In the genomic region with DNA sequence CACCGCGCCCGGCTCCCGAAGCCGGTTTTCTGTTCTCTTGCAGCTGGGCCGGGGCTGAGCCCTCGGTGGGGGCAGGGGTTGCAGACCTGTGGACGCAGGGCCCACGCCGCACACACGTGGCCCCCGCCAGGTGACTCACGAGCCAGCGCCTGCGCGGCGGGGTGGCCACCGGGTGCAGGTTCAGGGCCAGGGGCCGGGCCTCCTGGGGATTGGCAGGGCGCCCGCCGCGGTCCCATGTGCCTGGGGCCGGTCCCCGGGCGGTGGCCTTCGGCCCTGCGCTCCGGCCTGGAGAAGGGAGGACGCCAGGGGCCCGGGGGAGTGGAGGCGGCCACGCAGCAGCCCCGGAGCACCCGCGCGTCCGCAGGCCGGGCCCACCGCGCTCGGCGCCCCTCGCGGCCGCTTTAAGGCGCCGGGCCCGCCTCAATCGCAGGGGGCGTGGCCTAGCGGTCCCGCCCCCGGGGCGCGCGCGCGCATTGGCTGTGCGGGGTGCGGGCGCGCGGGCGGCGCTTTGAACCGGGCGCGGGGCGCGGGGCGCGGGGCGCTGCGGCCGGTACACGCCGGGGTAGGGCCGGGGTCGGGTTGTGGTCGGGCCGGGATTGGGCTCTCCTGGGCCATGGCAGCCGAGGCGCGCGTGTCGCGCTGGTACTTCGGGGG, we compare ENCODE assay signal across 1 cellular context.
A peak's percentile ranks its signal among the peaks of the same experiment; 100 is the strongest.
TF ChIP-seq lines count a peak whose summit lies in the region.

A gene with protein sequence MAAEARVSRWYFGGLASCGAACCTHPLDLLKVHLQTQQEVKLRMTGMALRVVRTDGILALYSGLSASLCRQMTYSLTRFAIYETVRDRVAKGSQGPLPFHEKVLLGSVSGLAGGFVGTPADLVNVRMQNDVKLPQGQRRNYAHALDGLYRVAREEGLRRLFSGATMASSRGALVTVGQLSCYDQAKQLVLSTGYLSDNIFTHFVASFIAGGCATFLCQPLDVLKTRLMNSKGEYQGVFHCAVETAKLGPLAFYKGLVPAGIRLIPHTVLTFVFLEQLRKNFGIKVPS (plus strand): TSS at position 471 of the 654 bp plus-strand sequence. CDS start 143 bp downstream, at position 614.

TF ChIP-seq in WTC11, 78 proteins besides CTCF, POLR2A, EP300 and RAD21 (continued from another document and continues in another):
- TF ChIP-seq E2F5 (CRISPR knock-in tag; IDR thresholded peaks at IDR 0.05) (no peak), AR (CRISPR knock-in tag; IDR thresholded peaks at IDR 0.05) (no peak), JUN (CRISPR knock-in tag; IDR thresholded peaks at IDR 0.05) (no peak), ETV6 (CRISPR knock-in tag; IDR thresholded peaks at IDR 0.05) (no peak), ARID4B (CRISPR knock-in tag; IDR thresholded peaks at IDR 0.05; ENCODE audit: borderline replicate concordance) (no peak), ZNF121 (CRISPR knock-in tag; IDR thresholded peaks at IDR 0.05) (no peak), ZNF138 (CRISPR knock-in tag; conservative IDR thresholded peaks at IDR 0.05) (no peak), ZNF232 (CRISPR knock-in tag; IDR thresholded peaks at IDR 0.05) (no peak), GTF2I (CRISPR knock-in tag; conservative IDR thresholded peaks at IDR 0.05) (no peak), ZNF219 (CRISPR knock-in tag; IDR thresholded peaks at IDR 0.05; ENCODE audit: borderline replicate concordance) (no peak), STAT6 (CRISPR knock-in tag; conservative IDR thresholded peaks at IDR 0.05; ENCODE audit: low read depth) (no peak), MXD4 (CRISPR knock-in tag; IDR thresholded peaks at IDR 0.05; ENCODE audit: borderline replicate concordance) (no peak), ZNF671 (CRISPR knock-in tag; IDR thresholded peaks at IDR 0.05) (no peak), NFYB (CRISPR knock-in tag; conservative IDR thresholded peaks at IDR 0.05; ENCODE audit: low read depth) (peak; percentile 30), PREB (CRISPR knock-in tag; IDR thresholded peaks at IDR 0.05; ENCODE audit: borderline replicate concordance) (peak; percentile 86; the same call in 1 of the 2 replicates)
- TF ChIP-seq, protein P1, sequence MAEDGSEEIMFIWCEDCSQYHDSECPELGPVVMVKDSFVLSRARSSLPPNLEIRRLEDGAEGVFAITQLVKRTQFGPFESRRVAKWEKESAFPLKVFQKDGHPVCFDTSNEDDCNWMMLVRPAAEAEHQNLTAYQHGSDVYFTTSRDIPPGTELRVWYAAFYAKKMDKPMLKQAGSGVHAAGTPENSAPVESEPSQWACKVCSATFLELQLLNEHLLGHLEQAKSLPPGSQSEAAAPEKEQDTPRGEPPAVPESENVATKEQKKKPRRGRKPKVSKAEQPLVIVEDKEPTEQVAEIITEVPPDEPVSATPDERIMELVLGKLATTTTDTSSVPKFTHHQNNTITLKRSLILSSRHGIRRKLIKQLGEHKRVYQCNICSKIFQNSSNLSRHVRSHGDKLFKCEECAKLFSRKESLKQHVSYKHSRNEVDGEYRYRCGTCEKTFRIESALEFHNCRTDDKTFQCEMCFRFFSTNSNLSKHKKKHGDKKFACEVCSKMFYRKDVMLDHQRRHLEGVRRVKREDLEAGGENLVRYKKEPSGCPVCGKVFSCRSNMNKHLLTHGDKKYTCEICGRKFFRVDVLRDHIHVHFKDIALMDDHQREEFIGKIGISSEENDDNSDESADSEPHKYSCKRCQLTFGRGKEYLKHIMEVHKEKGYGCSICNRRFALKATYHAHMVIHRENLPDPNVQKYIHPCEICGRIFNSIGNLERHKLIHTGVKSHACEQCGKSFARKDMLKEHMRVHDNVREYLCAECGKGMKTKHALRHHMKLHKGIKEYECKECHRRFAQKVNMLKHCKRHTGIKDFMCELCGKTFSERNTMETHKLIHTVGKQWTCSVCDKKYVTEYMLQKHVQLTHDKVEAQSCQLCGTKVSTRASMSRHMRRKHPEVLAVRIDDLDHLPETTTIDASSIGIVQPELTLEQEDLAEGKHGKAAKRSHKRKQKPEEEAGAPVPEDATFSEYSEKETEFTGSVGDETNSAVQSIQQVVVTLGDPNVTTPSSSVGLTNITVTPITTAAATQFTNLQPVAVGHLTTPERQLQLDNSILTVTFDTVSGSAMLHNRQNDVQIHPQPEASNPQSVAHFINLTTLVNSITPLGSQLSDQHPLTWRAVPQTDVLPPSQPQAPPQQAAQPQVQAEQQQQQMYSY (CRISPR knock-in tag; IDR thresholded peaks at IDR 0.05), result no peak
- TF ChIP-seq, protein P2, sequence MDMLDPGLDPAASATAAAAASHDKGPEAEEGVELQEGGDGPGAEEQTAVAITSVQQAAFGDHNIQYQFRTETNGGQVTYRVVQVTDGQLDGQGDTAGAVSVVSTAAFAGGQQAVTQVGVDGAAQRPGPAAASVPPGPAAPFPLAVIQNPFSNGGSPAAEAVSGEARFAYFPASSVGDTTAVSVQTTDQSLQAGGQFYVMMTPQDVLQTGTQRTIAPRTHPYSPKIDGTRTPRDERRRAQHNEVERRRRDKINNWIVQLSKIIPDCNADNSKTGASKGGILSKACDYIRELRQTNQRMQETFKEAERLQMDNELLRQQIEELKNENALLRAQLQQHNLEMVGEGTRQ (CRISPR knock-in tag; IDR thresholded peaks at IDR 0.05), result peak; percentile 58
- TF ChIP-seq, protein P3, sequence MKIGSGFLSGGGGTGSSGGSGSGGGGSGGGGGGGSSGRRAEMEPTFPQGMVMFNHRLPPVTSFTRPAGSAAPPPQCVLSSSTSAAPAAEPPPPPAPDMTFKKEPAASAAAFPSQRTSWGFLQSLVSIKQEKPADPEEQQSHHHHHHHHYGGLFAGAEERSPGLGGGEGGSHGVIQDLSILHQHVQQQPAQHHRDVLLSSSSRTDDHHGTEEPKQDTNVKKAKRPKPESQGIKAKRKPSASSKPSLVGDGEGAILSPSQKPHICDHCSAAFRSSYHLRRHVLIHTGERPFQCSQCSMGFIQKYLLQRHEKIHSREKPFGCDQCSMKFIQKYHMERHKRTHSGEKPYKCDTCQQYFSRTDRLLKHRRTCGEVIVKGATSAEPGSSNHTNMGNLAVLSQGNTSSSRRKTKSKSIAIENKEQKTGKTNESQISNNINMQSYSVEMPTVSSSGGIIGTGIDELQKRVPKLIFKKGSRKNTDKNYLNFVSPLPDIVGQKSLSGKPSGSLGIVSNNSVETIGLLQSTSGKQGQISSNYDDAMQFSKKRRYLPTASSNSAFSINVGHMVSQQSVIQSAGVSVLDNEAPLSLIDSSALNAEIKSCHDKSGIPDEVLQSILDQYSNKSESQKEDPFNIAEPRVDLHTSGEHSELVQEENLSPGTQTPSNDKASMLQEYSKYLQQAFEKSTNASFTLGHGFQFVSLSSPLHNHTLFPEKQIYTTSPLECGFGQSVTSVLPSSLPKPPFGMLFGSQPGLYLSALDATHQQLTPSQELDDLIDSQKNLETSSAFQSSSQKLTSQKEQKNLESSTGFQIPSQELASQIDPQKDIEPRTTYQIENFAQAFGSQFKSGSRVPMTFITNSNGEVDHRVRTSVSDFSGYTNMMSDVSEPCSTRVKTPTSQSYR (CRISPR knock-in tag; IDR thresholded peaks at IDR 0.05), result 0 out of 2 replicates have a peak, but pooled peaks have one; percentile 26
- TF ChIP-seq, protein P4, sequence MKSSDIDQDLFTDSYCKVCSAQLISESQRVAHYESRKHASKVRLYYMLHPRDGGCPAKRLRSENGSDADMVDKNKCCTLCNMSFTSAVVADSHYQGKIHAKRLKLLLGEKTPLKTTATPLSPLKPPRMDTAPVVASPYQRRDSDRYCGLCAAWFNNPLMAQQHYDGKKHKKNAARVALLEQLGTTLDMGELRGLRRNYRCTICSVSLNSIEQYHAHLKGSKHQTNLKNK (CRISPR knock-in tag; IDR thresholded peaks at IDR 0.05), result no peak
- TF ChIP-seq, protein P5, sequence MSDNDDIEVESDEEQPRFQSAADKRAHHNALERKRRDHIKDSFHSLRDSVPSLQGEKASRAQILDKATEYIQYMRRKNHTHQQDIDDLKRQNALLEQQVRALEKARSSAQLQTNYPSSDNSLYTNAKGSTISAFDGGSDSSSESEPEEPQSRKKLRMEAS (CRISPR knock-in tag; IDR thresholded peaks at IDR 0.05), result peak; percentile 69; the same call in 1 of the 2 replicates
- TF ChIP-seq, protein P6, sequence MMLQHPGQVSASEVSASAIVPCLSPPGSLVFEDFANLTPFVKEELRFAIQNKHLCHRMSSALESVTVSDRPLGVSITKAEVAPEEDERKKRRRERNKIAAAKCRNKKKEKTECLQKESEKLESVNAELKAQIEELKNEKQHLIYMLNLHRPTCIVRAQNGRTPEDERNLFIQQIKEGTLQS (CRISPR knock-in tag; conservative IDR thresholded peaks at IDR 0.05), result no peak
